Comparison of ENCODE assay signal across 9 cellular contexts in genomic region chr9:107487521-107488399, GRCh38. TPM values are rescaled to one million over a fixed set of nuclear protein-coding genes. Genes with fewer than 3 reads are reported as not detected.
DNase-seq lines count a peak whose midpoint lies in the region; ATAC-seq and TF ChIP-seq lines count a peak whose summit lies in the region.
"Had no signal": no experiment of that assay in that cellular context is flagged by ENCODE, and none has a peak within 500 bp of the region (broad histone marks: within the 10 kb centered on the region; RNA-seq: fewer than 3 reads in every experiment).

No MANE protein-coding gene starts in this region.

- DNase-seq in NCI-H524 (lab: John Stamatoyannopoulos, UW) (peak; percentile 34 to 75), NCI-H524 treated with DMSO at 0.1 percent for 48 hours (lab: John Stamatoyannopoulos, UW) (no peak), fibroblast of pulmonary artery (ENCODE audit: low read depth) (peak; percentile 63), neural progenitor cell (ENCODE audit: low spot score) (peak; percentile 85), MM.1S (no peak)

- H3K9me3 ChIP-seq in neural progenitor cell (ENCODE audit: low read depth) (no peaks in the 10 kb centered on the region), MM.1S (replicated peaks; ENCODE audit: insufficient read depth, low read length) (no peaks in the 10 kb centered on the region)

- peak overlapping the region; percentile 86 for H3K4me3 Mint-ChIP-seq in neural progenitor cell

- H2AFZ ChIP-seq in neural progenitor cell (replicated peaks) (peak overlapping the region; percentile 26), MM.1S (ENCODE audit: low read length) (no peak overlapping the region)

- H3K4me1 Mint-ChIP-seq in neural progenitor cell, result peaks cover 16% of the 10 kb centered on the region

- no peaks in the 10 kb centered on the region for H3K36me3 Mint-ChIP-seq in neural progenitor cell

- peak; percentile 44 for ATAC-seq in SK-N-SH treated with all-trans-retinoic acid at 6 μM for 48 hours
- ATAC-seq in HG02610 (IDR thresholded peaks at IDR 0.05; ENCODE audit: unreplicated experiment), result no peak
- ATAC-seq in GM18520 (IDR thresholded peaks at IDR 0.05; ENCODE audit: unreplicated experiment), result no peak

- peaks cover 20% of the 10 kb centered on the region for H3F3A ChIP-seq in neural progenitor cell (ENCODE audit: low read depth)
- peaks cover 3% of the 10 kb centered on the region; the same call in 1 of the 2 replicates for H3F3A ChIP-seq in MM.1S (ENCODE audit: insufficient read depth, low read length)

- peaks cover 71% of the 10 kb centered on the region for H3K27me3 ChIP-seq in neural progenitor cell
- no peaks in the 10 kb centered on the region for H3K27me3 ChIP-seq in MM.1S (replicated peaks; ENCODE audit: insufficient read depth, low read length)

- TF ChIP-seq CTCF in fibroblast of pulmonary artery (IDR thresholded peaks at IDR 0.05; ENCODE audit: low read length, missing control alignments), result peak; percentile 49
- peak; percentile 73 for TF ChIP-seq CTCF in neural progenitor cell (IDR thresholded peaks at IDR 0.05)
- TF ChIP-seq CTCF in MM.1S (IDR thresholded peaks at IDR 0.05; ENCODE audit: low read length), result no peak

- H3K36me3 ChIP-seq in neural progenitor cell (no peaks in the 10 kb centered on the region), MM.1S (replicated peaks; ENCODE audit: insufficient read depth, low read length) (no peaks in the 10 kb centered on the region)

- no peak overlapping the region for H3K27ac Mint-ChIP-seq in neural progenitor cell
- H3K27ac Mint-ChIP-seq: stimulated activated naive CD8-positive, alpha-beta T cell treated with anti-CD3 and anti-CD28 coated beads, Interleukin-15, Interleukin-2, amounts not matched to agents 100 ng/mL and 50 ng/mL, for 24 hours had no signal

- H3K9me2 ChIP-seq in MM.1S (replicated peaks; ENCODE audit: insufficient read depth, low read length), result no peaks in the 10 kb centered on the region

- no peaks in the 10 kb centered on the region for H3K9me3 Mint-ChIP-seq in neural progenitor cell
- H3K9me3 Mint-ChIP-seq: stimulated activated naive CD8-positive, alpha-beta T cell treated with anti-CD3 and anti-CD28 coated beads, Interleukin-15, Interleukin-2, amounts not matched to agents 100 ng/mL and 50 ng/mL, for 24 hours had no signal

- H3K9ac ChIP-seq in neural progenitor cell (no peak overlapping the region), MM.1S (ENCODE audit: low read length) (no peak overlapping the region)

- H3K79me2 ChIP-seq in neural progenitor cell (ENCODE audit: low read depth), result no peaks in the 10 kb centered on the region
- no peaks in the 10 kb centered on the region for H3K79me2 ChIP-seq in MM.1S (ENCODE audit: low read length)

- H4K20me1 ChIP-seq in neural progenitor cell (ENCODE audit: low read depth) (peaks cover 7% of the 10 kb centered on the region), MM.1S (ENCODE audit: insufficient read depth, low read length) (no peaks in the 10 kb centered on the region)

- H3K4me1 ChIP-seq in neural progenitor cell (peaks cover 14% of the 10 kb centered on the region), MM.1S (ENCODE audit: low read length) (no peaks in the 10 kb centered on the region)

- H3K4me3 ChIP-seq in fibroblast of pulmonary artery (replicated peaks; ENCODE audit: low read depth, low read length), result peak overlapping the region; percentile 85
- H3K4me3 ChIP-seq in neural progenitor cell, result peak overlapping the region; percentile 66
- no peak overlapping the region for H3K4me3 ChIP-seq in MM.1S (ENCODE audit: low read length)

- H3K27me3 Mint-ChIP-seq in neural progenitor cell (ENCODE audit: insufficient read depth, low read depth), result peaks cover 48% of the 10 kb centered on the region

- H3K4me2 ChIP-seq in neural progenitor cell, result peak overlapping the region; percentile 94
- H3K4me2 ChIP-seq in MM.1S (ENCODE audit: low read depth, low read length), result no peak overlapping the region

- H3K27ac ChIP-seq in neural progenitor cell (no peak overlapping the region), MM.1S (ENCODE audit: low read length) (no peak overlapping the region)

TF ChIP-seq in SK-N-SH treated with all-trans-retinoic acid at 6 μM for 48 hours, 23 proteins besides CTCF, POLR2A, EP300 and RAD21:
- TF ChIP-seq ISL1 (CRISPR knock-in tag; IDR thresholded peaks at IDR 0.05) (no peak), ZFP30 (CRISPR knock-in tag; IDR thresholded peaks at IDR 0.05) (no peak), ESRRG (CRISPR knock-in tag; IDR thresholded peaks at IDR 0.05) (no peak), ZNF565 (CRISPR knock-in tag; conservative IDR thresholded peaks at IDR 0.05; ENCODE audit: low read depth) (no peak), PPARA (CRISPR knock-in tag; IDR thresholded peaks at IDR 0.05; ENCODE audit: borderline replicate concordance) (no peak)
- TF ChIP-seq, protein P1, sequence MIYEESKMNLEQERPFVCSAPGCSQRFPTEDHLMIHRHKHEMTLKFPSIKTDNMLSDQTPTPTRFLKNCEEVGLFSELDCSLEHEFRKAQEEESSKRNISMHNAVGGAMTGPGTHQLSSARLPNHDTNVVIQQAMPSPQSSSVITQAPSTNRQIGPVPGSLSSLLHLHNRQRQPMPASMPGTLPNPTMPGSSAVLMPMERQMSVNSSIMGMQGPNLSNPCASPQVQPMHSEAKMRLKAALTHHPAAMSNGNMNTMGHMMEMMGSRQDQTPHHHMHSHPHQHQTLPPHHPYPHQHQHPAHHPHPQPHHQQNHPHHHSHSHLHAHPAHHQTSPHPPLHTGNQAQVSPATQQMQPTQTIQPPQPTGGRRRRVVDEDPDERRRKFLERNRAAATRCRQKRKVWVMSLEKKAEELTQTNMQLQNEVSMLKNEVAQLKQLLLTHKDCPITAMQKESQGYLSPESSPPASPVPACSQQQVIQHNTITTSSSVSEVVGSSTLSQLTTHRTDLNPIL (CRISPR knock-in tag; IDR thresholded peaks at IDR 0.05; ENCODE audit: low read depth), result no peak
- TF ChIP-seq, protein P2, sequence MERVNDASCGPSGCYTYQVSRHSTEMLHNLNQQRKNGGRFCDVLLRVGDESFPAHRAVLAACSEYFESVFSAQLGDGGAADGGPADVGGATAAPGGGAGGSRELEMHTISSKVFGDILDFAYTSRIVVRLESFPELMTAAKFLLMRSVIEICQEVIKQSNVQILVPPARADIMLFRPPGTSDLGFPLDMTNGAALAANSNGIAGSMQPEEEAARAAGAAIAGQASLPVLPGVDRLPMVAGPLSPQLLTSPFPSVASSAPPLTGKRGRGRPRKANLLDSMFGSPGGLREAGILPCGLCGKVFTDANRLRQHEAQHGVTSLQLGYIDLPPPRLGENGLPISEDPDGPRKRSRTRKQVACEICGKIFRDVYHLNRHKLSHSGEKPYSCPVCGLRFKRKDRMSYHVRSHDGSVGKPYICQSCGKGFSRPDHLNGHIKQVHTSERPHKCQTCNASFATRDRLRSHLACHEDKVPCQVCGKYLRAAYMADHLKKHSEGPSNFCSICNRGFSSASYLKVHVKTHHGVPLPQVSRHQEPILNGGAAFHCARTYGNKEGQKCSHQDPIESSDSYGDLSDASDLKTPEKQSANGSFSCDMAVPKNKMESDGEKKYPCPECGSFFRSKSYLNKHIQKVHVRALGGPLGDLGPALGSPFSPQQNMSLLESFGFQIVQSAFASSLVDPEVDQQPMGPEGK (CRISPR knock-in tag; IDR thresholded peaks at IDR 0.05; ENCODE audit: borderline replicate concordance), result no peak
- TF ChIP-seq, protein P3, sequence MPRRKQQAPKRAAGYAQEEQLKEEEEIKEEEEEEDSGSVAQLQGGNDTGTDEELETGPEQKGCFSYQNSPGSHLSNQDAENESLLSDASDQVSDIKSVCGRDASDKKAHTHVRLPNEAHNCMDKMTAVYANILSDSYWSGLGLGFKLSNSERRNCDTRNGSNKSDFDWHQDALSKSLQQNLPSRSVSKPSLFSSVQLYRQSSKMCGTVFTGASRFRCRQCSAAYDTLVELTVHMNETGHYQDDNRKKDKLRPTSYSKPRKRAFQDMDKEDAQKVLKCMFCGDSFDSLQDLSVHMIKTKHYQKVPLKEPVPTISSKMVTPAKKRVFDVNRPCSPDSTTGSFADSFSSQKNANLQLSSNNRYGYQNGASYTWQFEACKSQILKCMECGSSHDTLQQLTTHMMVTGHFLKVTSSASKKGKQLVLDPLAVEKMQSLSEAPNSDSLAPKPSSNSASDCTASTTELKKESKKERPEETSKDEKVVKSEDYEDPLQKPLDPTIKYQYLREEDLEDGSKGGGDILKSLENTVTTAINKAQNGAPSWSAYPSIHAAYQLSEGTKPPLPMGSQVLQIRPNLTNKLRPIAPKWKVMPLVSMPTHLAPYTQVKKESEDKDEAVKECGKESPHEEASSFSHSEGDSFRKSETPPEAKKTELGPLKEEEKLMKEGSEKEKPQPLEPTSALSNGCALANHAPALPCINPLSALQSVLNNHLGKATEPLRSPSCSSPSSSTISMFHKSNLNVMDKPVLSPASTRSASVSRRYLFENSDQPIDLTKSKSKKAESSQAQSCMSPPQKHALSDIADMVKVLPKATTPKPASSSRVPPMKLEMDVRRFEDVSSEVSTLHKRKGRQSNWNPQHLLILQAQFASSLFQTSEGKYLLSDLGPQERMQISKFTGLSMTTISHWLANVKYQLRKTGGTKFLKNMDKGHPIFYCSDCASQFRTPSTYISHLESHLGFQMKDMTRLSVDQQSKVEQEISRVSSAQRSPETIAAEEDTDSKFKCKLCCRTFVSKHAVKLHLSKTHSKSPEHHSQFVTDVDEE (CRISPR knock-in tag; IDR thresholded peaks at IDR 0.05), result no peak

RNA-seq across cellular contexts. Expression of gene KLF4, which starts 1.8 kb away (rescaled TPM):
- 0.51 and 2.1 TPM in 2 replicates for total RNA-seq in neural progenitor cell (ENCODE audit: low replicate concordance)

Comparison
In these comparisons a context has a peak if more than half of its experiments do, and no peak if none do; other contexts are left out.
1. DNase-seq: peak in NCI-H524 (2 of 2), fibroblast of pulmonary artery (single experiment) and neural progenitor cell (single experiment); none in NCI-H524 treated with DMSO at 0.1 percent for 48 hours (single experiment) and MM.1S (single experiment).